9 cellular contexts compared by ENCODE assay signal in the genomic region with DNA sequence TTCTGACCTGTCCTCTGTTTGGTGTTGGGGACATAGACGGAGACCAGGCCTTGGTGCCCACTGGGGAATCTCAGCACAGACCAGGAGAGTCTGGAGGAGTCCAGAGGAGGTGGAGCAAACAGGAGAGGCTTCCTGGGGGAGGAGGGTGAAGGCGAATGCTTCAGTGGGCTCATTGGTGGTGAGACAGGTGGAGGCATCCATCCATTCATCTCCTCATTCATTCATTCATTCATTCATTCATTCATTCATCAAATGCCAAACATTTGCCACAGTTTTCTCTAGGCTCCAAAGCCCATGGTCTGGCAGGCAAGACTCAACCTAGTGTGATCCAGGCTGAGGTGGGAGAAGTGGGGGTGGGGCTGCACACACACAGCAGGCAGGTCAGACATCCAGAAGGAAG. TPM values are rescaled to one million over a fixed set of nuclear protein-coding genes. Genes with fewer than 3 reads are reported as not detected.
"Had no signal": no experiment of that assay in that cellular context is flagged by ENCODE, and none has a peak within 500 bp of the region (broad histone marks: within the 10 kb centered on the region; RNA-seq: fewer than 3 reads in every experiment).

No MANE protein-coding gene starts in this region.

- H3K9me3 Mint-ChIP-seq: GM23338, HFFc6 had no signal

- ATAC-seq: GM23338, HCT116, HepG2 had no signal

- H3K27ac ChIP-seq: HL-60 had no signal

- H3K9me3 ChIP-seq: HAP-1 had no signal

- H3K27ac Mint-ChIP-seq: GM23338, HFFc6 had no signal

- H3K36me3 ChIP-seq: HAP-1 had no signal

- H3K4me3 ChIP-seq: GM23338, HAP-1 had no signal

- H3K4me1 ChIP-seq: HAP-1 had no signal

- H3K4me2 ChIP-seq: GM23338 had no signal

- H2AFZ ChIP-seq: GM23338 had no signal

- FAIRE-seq: HepG2 had no signal

- DNase-seq: H7, HFFc6, KG1 had no signal

- H3K4me3 Mint-ChIP-seq: GM23338, HFFc6 had no signal

RNA-seq across cellular contexts. Expression of gene LINGO1, which starts 7.9 kb away (rescaled TPM):
- total RNA-seq: HepG2 had no signal
- polyA plus RNA-seq: IgD-negative memory B cell had no signal
